In genomic region chr2:20051518-20052228, GRCh38 we compare ENCODE assay signal across 1 cellular context.
TF ChIP-seq lines count a peak whose summit lies in the region.

LAPTM4A (minus strand) TSS chr2:20051628; CDS start chr2:20051520, 108 bp downstream.

TF ChIP-seq in HepG2, 621 proteins besides CTCF, POLR2A, EP300 and RAD21 (continued from another document and continues in another):
- TF ChIP-seq CEBPZ (IDR thresholded peaks at IDR 0.05; ENCODE audit: low read length) (no peak), ZNF235 (CRISPR knock-in tag; IDR thresholded peaks at IDR 0.05; ENCODE audit: borderline replicate concordance) (no peak), SNRNP70 (IDR thresholded peaks at IDR 0.05; ENCODE audit: low read depth, low read length) (no peak), FOXA1 (IDR thresholded peaks at IDR 0.05) (no peak), FOXA1 (CRISPR knock-in tag; IDR thresholded peaks at IDR 0.05) (peak; percentile 62), ZNF510 (CRISPR knock-in tag; IDR thresholded peaks at IDR 0.05; ENCODE audit: low read depth) (peak; percentile 95; the same call in 1 of the 2 replicates), LRRFIP1 (CRISPR knock-in tag; conservative IDR thresholded peaks at IDR 0.05) (no peak; the same call in 1 of the 2 replicates), SUZ12 (IDR thresholded peaks at IDR 0.05; ENCODE audit: low read depth, low read length) (no peak), CREBL2 (CRISPR knock-in tag; IDR thresholded peaks at IDR 0.05; ENCODE audit: borderline replicate concordance) (peak; percentile 99; the same call in 1 of the 2 replicates), ZHX2 (IDR thresholded peaks at IDR 0.05; ENCODE audit: low read depth) (no peak), ZHX2 (CRISPR knock-in tag; IDR thresholded peaks at IDR 0.05; ENCODE audit: borderline replicate concordance) (no peak; the same call in 1 of the 2 replicates), ARID5B (CRISPR knock-in tag; IDR thresholded peaks at IDR 0.05) (peak; percentile 73), ZNF20 (CRISPR knock-in tag; IDR thresholded peaks at IDR 0.05) (no peak), POGK (CRISPR knock-in tag; conservative IDR thresholded peaks at IDR 0.05) (peak; percentile 92), BHLHE40 (IDR thresholded peaks at IDR 0.05; ENCODE audit: low read length) (peak; percentile 88), MIER3 (CRISPR knock-in tag; IDR thresholded peaks at IDR 0.05; ENCODE audit: borderline replicate concordance) (peak; percentile 85; the same call in 1 of the 2 replicates), ATF7 (IDR thresholded peaks at IDR 0.05) (0 out of 2 replicates have a peak, but pooled peaks have one; percentile 6), ATF7 (CRISPR knock-in tag; IDR thresholded peaks at IDR 0.05) (peak; percentile 87; the same call in 1 of the 2 replicates), ZBTB2 (CRISPR knock-in tag; IDR thresholded peaks at IDR 0.05; ENCODE audit: low read depth) (peak; percentile 34; the same call in 1 of the 2 replicates), FOSL1 (CRISPR knock-in tag; IDR thresholded peaks at IDR 0.05; ENCODE audit: borderline replicate concordance) (no peak), AHR (CRISPR knock-in tag; IDR thresholded peaks at IDR 0.05) (peak; percentile 33; the same call in 1 of the 2 replicates), SCMH1 (CRISPR knock-in tag; IDR thresholded peaks at IDR 0.05; ENCODE audit: borderline replicate concordance) (no peak), STAT6 (CRISPR knock-in tag; IDR thresholded peaks at IDR 0.05; ENCODE audit: borderline replicate concordance) (peak; percentile 79; the same call in 1 of the 2 replicates), PRPF4 (IDR thresholded peaks at IDR 0.05; ENCODE audit: low read depth, low read length, poor library complexity, severe bottlenecking) (no peak), ZBTB10 (CRISPR knock-in tag; IDR thresholded peaks at IDR 0.05; ENCODE audit: borderline replicate concordance) (peak; percentile 77; the same call in 1 of the 2 replicates)
